In the genomic region with DNA sequence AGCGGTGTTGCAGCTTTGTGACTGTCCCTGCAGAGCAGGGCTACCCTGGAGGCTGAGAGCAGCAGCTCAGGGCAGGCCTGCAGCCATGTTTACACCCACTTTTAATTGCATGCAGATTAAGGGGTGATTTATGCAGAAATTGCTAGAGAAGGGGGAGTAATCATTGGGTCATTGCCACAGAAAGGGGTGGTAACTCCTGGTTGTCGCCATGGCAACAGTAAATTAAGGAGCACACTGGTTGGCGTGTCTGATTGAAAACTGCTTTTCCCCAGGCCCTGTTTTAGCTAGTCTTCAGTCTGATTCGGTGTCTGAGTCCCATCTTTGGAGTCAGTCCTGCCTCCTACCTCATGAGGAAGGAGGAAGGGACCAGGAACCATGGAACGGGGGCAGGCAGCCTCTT, we compare ENCODE assay signal across 24 cellular contexts.
DNase-seq lines count a peak whose midpoint lies in the region; TF ChIP-seq lines count a peak whose summit lies in the region.
"Had no signal": no experiment of that assay in that cellular context is flagged by ENCODE, and none has a peak within 500 bp of the region (broad histone marks: within the 10 kb centered on the region; RNA-seq: fewer than 3 reads in every experiment).

No MANE protein-coding gene starts in this region.

- H3K79me1 ChIP-seq in mesenchymal stem cell (replicated peaks; ENCODE audit: low read length, poor library complexity, severe bottlenecking), result no peaks in the 10 kb centered on the region

- H3K4ac ChIP-seq in mesenchymal stem cell (ENCODE audit: low read depth in 1 of 2, low read length in 2 of 2), result no peak overlapping the region

- 62% methylated on average over 5 of the region's 5 CpGs for WGBS in mesenchymal stem cell

- H4K91ac ChIP-seq in mesenchymal stem cell (ENCODE audit: low read length), result no peak overlapping the region

- H3K9me3 ChIP-seq in KOPT-K1 (ENCODE audit: insufficient read depth, low read length, poor library complexity, severe bottlenecking) (peaks cover 9% of the 10 kb centered on the region), mesenchymal stem cell (ENCODE audit: control insufficient read depth, low read length) (peaks cover 4% of the 10 kb centered on the region)
- H3K9me3 ChIP-seq: BLaER1, left lung, ovary, suprapubic skin had no signal

- no peaks in the 10 kb centered on the region for H3K36me3 Mint-ChIP-seq in brain
- no peaks in the 10 kb centered on the region for H3K36me3 Mint-ChIP-seq in osteocyte (ENCODE audit: unreplicated experiment)
- H3K36me3 Mint-ChIP-seq: activated naive CD8-positive, alpha-beta T cell treated with anti-CD3 and anti-CD28 coated beads for 36 hours; naive thymus-derived CD4-positive, alpha-beta T cell; stimulated activated naive B cell treated with anti-CD40 and anti-IgM and Interleukin-4, amounts not matched to agents 10 μg/mL and 1 μg/mL and 100 μg/mL, for 72 hours had no signal

- no peak overlapping the region for H3K23ac ChIP-seq in mesenchymal stem cell (ENCODE audit: low read length in 2 of 2)

- TF ChIP-seq CTCF in brain (conservative IDR thresholded peaks at IDR 0.05) (no peak), osteocyte (IDR thresholded peaks at IDR 0.05) (no peak)

- H3K27me3 Mint-ChIP-seq in brain (peaks cover 7% of the 10 kb centered on the region), osteocyte (ENCODE audit: unreplicated experiment) (no peaks in the 10 kb centered on the region)
- H3K27me3 Mint-ChIP-seq: activated naive CD8-positive, alpha-beta T cell treated with anti-CD3 and anti-CD28 coated beads for 36 hours; naive thymus-derived CD4-positive, alpha-beta T cell had no signal

- no peak overlapping the region for H2BK12ac ChIP-seq in mesenchymal stem cell (ENCODE audit: low read length in 2 of 2)

- no peak overlapping the region for H2AK5ac ChIP-seq in mesenchymal stem cell (ENCODE audit: low read length, severe bottlenecking)

- H2BK120ac ChIP-seq in mesenchymal stem cell (ENCODE audit: low read depth, low read length), result no peak overlapping the region

- H4K8ac ChIP-seq in mesenchymal stem cell (ENCODE audit: low read length), result no peak overlapping the region

- no peak overlapping the region for H3K18ac ChIP-seq in mesenchymal stem cell (ENCODE audit: low read depth in 1 of 2, low read length in 2 of 2)

- H2BK5ac ChIP-seq in mesenchymal stem cell (ENCODE audit: low read depth, low read length, poor library complexity, severe bottlenecking), result no peak overlapping the region

- H3K4me3 Mint-ChIP-seq in brain, result peak overlapping the region in 2 of 5 experiments; percentile 18 to 45
- H3K4me3 Mint-ChIP-seq in osteocyte (ENCODE audit: unreplicated experiment), result no peak overlapping the region
- H3K4me3 Mint-ChIP-seq: activated naive CD8-positive, alpha-beta T cell treated with anti-CD3 and anti-CD28 coated beads for 36 hours; naive thymus-derived CD4-positive, alpha-beta T cell; stimulated activated naive B cell treated with anti-CD40 and anti-IgM and Interleukin-4, amounts not matched to agents 10 μg/mL and 1 μg/mL and 100 μg/mL, for 72 hours had no signal

- H3K27ac ChIP-seq in KOPT-K1 (ENCODE audit: low read depth, low read length, poor library complexity, severe bottlenecking) (peak overlapping the region; percentile 35), mesenchymal stem cell (ENCODE audit: low read length, poor library complexity, severe bottlenecking) (no peak overlapping the region)
- H3K27ac ChIP-seq: BLaER1, epithelial cell of prostate, foreskin keratinocyte, left lung, ovary, suprapubic skin had no signal

- H3K27me3 ChIP-seq in mesenchymal stem cell (ENCODE audit: control insufficient read depth in 1 of 2, insufficient read depth in 1 of 2, low read length in 2 of 2), result peaks cover 0 to 3% of the 10 kb centered on the region in 2 experiments
- H3K27me3 ChIP-seq: BLaER1, foreskin keratinocyte, left lung, ovary, suprapubic skin had no signal

- H3K14ac ChIP-seq in mesenchymal stem cell (ENCODE audit: low read length in 2 of 2), result no peak overlapping the region

- no peak overlapping the region for H2AFZ ChIP-seq in mesenchymal stem cell (ENCODE audit: low read depth, low read length)

- H3K9me3 Mint-ChIP-seq in brain (peaks cover 0 to 18% (median 13%) of the 10 kb centered on the region in 5 experiments), osteocyte (ENCODE audit: unreplicated experiment) (peaks cover 16% of the 10 kb centered on the region)
- H3K9me3 Mint-ChIP-seq: activated naive CD8-positive, alpha-beta T cell treated with anti-CD3 and anti-CD28 coated beads for 36 hours had no signal

- H2BK15ac ChIP-seq in mesenchymal stem cell (ENCODE audit: low read depth, poor library complexity, severe bottlenecking), result no peak overlapping the region

- H3K27ac Mint-ChIP-seq in brain (peak overlapping the region; percentile 18 to 89 (median 79)), osteocyte (ENCODE audit: unreplicated experiment) (no peak overlapping the region)
- H3K27ac Mint-ChIP-seq: activated naive CD8-positive, alpha-beta T cell treated with anti-CD3 and anti-CD28 coated beads for 36 hours; naive thymus-derived CD4-positive, alpha-beta T cell; stimulated activated naive B cell treated with anti-CD40 and anti-IgM and Interleukin-4, amounts not matched to agents 10 μg/mL and 1 μg/mL and 100 μg/mL, for 72 hours had no signal

- H3K4me1 Mint-ChIP-seq in brain, result peaks cover 64% of the 10 kb centered on the region
- H3K4me1 Mint-ChIP-seq in osteocyte (ENCODE audit: unreplicated experiment), result no peaks in the 10 kb centered on the region
- H3K4me1 Mint-ChIP-seq: stimulated activated naive B cell treated with anti-CD40 and anti-IgM and Interleukin-4, amounts not matched to agents 10 μg/mL and 1 μg/mL and 100 μg/mL, for 72 hours had no signal

- no peak overlapping the region for H3K4me3 ChIP-seq in mesenchymal stem cell (ENCODE audit: insufficient read depth in 1 of 2, low read depth in 1 of 2, low read length in 2 of 2)
- H3K4me3 ChIP-seq: BLaER1, left lung, ovary, suprapubic skin had no signal

- H3K9ac ChIP-seq in mesenchymal stem cell (ENCODE audit: low read length), result no peak overlapping the region
- H3K9ac ChIP-seq: BLaER1 had no signal

- H3K4me1 ChIP-seq in mesenchymal stem cell (ENCODE audit: control insufficient read depth, insufficient read depth, low read depth, low read length), result peaks cover 2% of the 10 kb centered on the region
- H3K4me1 ChIP-seq: foreskin keratinocyte, left lung had no signal

- no peak overlapping the region for H3K4me2 ChIP-seq in mesenchymal stem cell (ENCODE audit: low read length, poor library complexity, severe bottlenecking)
- H3K4me2 ChIP-seq: BLaER1 had no signal

- DNase-seq in NCI-H2196 (lab: John Stamatoyannopoulos, UW; ENCODE audit: unreplicated experiment) (peak; percentile 12), NCI-H2196 treated with DMSO at 0.1 percent for 48 hours (lab: John Stamatoyannopoulos, UW; ENCODE audit: unreplicated experiment) (no peak), osteocyte (ENCODE audit: extremely low spot score, unreplicated experiment) (peak; percentile 30), HuH-7.5 (ENCODE audit: low spot score) (no peak), mesenchymal stem cell (no peak), AML-193 (lab: John Stamatoyannopoulos, UW) (no peak)
- DNase-seq: activated CD4-positive, alpha-beta T cell treated with anti-CD3 and anti-CD28 coated beads for 48 hours; activated naive CD8-positive, alpha-beta T cell treated with anti-CD3 and anti-CD28 coated beads for 36 hours; Calu3; foreskin keratinocyte; HCEC 1CT; naive thymus-derived CD4-positive, alpha-beta T cell; NCI-H524 treated with DMSO at 0.1 percent for 48 hours; RPMI8226; stimulated activated CD4-positive, alpha-beta T cell treated with anti-CD3 and anti-CD28 coated beads, Interleukin-12 subunit alpha, Interleukin-12 subunit beta, amount 100 ng/mL, for 4 hours; stimulated activated CD4-positive, alpha-beta T cell treated with anti-CD3 and anti-CD28 coated beads, Interleukin-4, amount 100 ng/mL, for 24 hours; stimulated activated naive B cell treated with anti-CD40 and anti-IgM and Interleukin-4, amounts not matched to agents 10 μg/mL and 1 μg/mL and 100 μg/mL, for 72 hours had no signal

- no peaks in the 10 kb centered on the region for H3K36me3 ChIP-seq in KOPT-K1 (ENCODE audit: insufficient read depth, low read length)
- H3K36me3 ChIP-seq in mesenchymal stem cell (ENCODE audit: control insufficient read depth in 1 of 2, insufficient read depth in 2 of 2, low read depth in 1 of 2, low read length in 2 of 2), result no peaks in the 10 kb centered on the region
- H3K36me3 ChIP-seq: BLaER1, left lung, ovary, suprapubic skin had no signal

Comparison
In these comparisons a context has a peak if more than half of its experiments do, and no peak if none do; other contexts are left out.
1. DNase-seq: peak in NCI-H2196 (single experiment) and osteocyte (single experiment); none in NCI-H2196 treated with DMSO at 0.1 percent for 48 hours (single experiment), HuH-7.5 (single experiment), mesenchymal stem cell (single experiment) and AML-193 (0 of 2).